Comparison of ENCODE assay signal across 27 cellular contexts in genomic region chr2:134846213-134846612, GRCh38. TPM values are rescaled to one million over a fixed set of nuclear protein-coding genes. Genes with fewer than 3 reads are reported as not detected.
DNase-seq lines count a peak whose midpoint lies in the region; TF ChIP-seq lines count a peak whose summit lies in the region.
"Had no signal": no experiment of that assay in that cellular context is flagged by ENCODE, and none has a peak within 500 bp of the region (broad histone marks: within the 10 kb centered on the region; RNA-seq: fewer than 3 reads in every experiment).

No MANE protein-coding gene starts in this region.

- H3K4me3 ChIP-seq in epithelial cell of proximal tubule (ENCODE audit: low read depth, low read length): no peak overlapping the region
- no peak overlapping the region for H3K4me3 ChIP-seq in liver (ENCODE audit: low read depth in 1 of 3, low read length in 3 of 3)
- H3K4me3 ChIP-seq: GM12878, HAP-1, PC-9, SJSA1 had no signal

- DNase-seq in DMS53 (lab: John Stamatoyannopoulos, UW) (peak; percentile 0), DMS53 treated with DMSO at 0.1 percent for 48 hours (lab: John Stamatoyannopoulos, UW; ENCODE audit: unreplicated experiment) (no peak), epithelial cell of proximal tubule (ENCODE audit: low read depth) (peak; percentile 40), C1 segment of cervical spinal cord (lab: John Stamatoyannopoulos, UW) (no peak), superior temporal gyrus (ENCODE audit: extremely low spot score) (no peak)
- DNase-seq in activated CD8-positive, alpha-beta memory T cell treated with anti-CD3 and anti-CD28 coated beads, Interleukin-2, amount 50 U/mL, for 48 hours: no peak
- DNase-seq: BE2C; Calu3; GOT3; KG1; NCI-H1048; NCI-H1417; NCI-H1694; NCI-H2029 treated with DMSO at 0.1 percent for 48 hours; NCI-H446 treated with DMSO at 0.1 percent for 48 hours; NCI-H526; NCI-H82; NK-92 treated with Interleukin-12 subunit alpha and Interleukin-12 subunit beta, amount 100 ng/mL, for 24 hours; PC-9; Right ventricle myocardium superior; RPMI8226 had no signal

- WGBS in liver: 45% methylated on average over 1 of the region's 1 CpG

- H3K4me1 ChIP-seq in liver (ENCODE audit: control insufficient read depth in 4 of 4, insufficient read depth in 4 of 4, low read length in 3 of 4): peaks cover 11 to 49% (median 37%) of the 10 kb centered on the region in 4 donors
- H3K4me1 ChIP-seq: BE2C, HAP-1, SJSA1 had no signal

- peak in 1 of 2 donors; percentile 11 for TF ChIP-seq RAD21 in liver (IDR thresholded peaks at IDR 0.05)

- no peaks in the 10 kb centered on the region for H3K9me3 ChIP-seq in liver (ENCODE audit: control insufficient read depth in 4 of 4, low read length in 3 of 4)
- H3K9me3 ChIP-seq: BE2C, HAP-1, SJSA1 had no signal

- no peak overlapping the region for H3K27ac ChIP-seq in liver (ENCODE audit: low read depth in 1 of 2, low read length in 2 of 2)
- H3K27ac ChIP-seq: 22Rv1, PC-9, SJSA1 had no signal

- no peak overlapping the region for H3K9ac ChIP-seq in liver (ENCODE audit: low read depth in 1 of 2, low read length in 2 of 2)

- H3K27me3 ChIP-seq in liver (ENCODE audit: control insufficient read depth in 4 of 4, insufficient read depth in 4 of 4, low read length in 3 of 4): no peaks in the 10 kb centered on the region
- H3K27me3 ChIP-seq: BE2C, SJSA1 had no signal

- peaks cover 7 to 21% (median 8%) of the 10 kb centered on the region in 4 donors for H3K36me3 ChIP-seq in liver (ENCODE audit: control insufficient read depth in 4 of 4, insufficient read depth in 3 of 4, low read depth in 1 of 4, low read length in 3 of 4)
- H3K36me3 ChIP-seq: BE2C, HAP-1, SJSA1 had no signal

- TF ChIP-seq CTCF in epithelial cell of proximal tubule (conservative IDR thresholded peaks at IDR 0.05; ENCODE audit: low read depth, low read length): no peak
- TF ChIP-seq CTCF in liver (IDR thresholded peaks at IDR 0.05; ENCODE audit: low read depth, low read length, missing input control): no peak

TF ChIP-seq in liver, 16 proteins besides CTCF, POLR2A, EP300 and RAD21:
- no peak for TF ChIP-seq GABPA (IDR thresholded peaks at IDR 0.05 in 1 of 2, conservative IDR thresholded peaks at IDR 0.05 in 1 of 2)
- no peak for TF ChIP-seq TAF1 (conservative IDR thresholded peaks at IDR 0.05)
- TF ChIP-seq HNF4G (IDR thresholded peaks at IDR 0.05): peak; percentile 11
- TF ChIP-seq, protein P1, sequence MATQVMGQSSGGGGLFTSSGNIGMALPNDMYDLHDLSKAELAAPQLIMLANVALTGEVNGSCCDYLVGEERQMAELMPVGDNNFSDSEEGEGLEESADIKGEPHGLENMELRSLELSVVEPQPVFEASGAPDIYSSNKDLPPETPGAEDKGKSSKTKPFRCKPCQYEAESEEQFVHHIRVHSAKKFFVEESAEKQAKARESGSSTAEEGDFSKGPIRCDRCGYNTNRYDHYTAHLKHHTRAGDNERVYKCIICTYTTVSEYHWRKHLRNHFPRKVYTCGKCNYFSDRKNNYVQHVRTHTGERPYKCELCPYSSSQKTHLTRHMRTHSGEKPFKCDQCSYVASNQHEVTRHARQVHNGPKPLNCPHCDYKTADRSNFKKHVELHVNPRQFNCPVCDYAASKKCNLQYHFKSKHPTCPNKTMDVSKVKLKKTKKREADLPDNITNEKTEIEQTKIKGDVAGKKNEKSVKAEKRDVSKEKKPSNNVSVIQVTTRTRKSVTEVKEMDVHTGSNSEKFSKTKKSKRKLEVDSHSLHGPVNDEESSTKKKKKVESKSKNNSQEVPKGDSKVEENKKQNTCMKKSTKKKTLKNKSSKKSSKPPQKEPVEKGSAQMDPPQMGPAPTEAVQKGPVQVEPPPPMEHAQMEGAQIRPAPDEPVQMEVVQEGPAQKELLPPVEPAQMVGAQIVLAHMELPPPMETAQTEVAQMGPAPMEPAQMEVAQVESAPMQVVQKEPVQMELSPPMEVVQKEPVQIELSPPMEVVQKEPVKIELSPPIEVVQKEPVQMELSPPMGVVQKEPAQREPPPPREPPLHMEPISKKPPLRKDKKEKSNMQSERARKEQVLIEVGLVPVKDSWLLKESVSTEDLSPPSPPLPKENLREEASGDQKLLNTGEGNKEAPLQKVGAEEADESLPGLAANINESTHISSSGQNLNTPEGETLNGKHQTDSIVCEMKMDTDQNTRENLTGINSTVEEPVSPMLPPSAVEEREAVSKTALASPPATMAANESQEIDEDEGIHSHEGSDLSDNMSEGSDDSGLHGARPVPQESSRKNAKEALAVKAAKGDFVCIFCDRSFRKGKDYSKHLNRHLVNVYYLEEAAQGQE (IDR thresholded peaks at IDR 0.05): no peak
- no peak for TF ChIP-seq FOXA2 (IDR thresholded peaks at IDR 0.05)
- no peak for TF ChIP-seq SP1 (IDR thresholded peaks at IDR 0.05)
- TF ChIP-seq FOXA1 (IDR thresholded peaks at IDR 0.05): no peak
- TF ChIP-seq, protein P2, sequence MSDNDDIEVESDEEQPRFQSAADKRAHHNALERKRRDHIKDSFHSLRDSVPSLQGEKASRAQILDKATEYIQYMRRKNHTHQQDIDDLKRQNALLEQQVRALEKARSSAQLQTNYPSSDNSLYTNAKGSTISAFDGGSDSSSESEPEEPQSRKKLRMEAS (IDR thresholded peaks at IDR 0.05): no peak
- no peak for TF ChIP-seq EGR1 (IDR thresholded peaks at IDR 0.05; ENCODE audit: low read depth in 2 of 2)
- peak; percentile 19 for TF ChIP-seq YY1 (IDR thresholded peaks at IDR 0.05)
- TF ChIP-seq, protein P3, sequence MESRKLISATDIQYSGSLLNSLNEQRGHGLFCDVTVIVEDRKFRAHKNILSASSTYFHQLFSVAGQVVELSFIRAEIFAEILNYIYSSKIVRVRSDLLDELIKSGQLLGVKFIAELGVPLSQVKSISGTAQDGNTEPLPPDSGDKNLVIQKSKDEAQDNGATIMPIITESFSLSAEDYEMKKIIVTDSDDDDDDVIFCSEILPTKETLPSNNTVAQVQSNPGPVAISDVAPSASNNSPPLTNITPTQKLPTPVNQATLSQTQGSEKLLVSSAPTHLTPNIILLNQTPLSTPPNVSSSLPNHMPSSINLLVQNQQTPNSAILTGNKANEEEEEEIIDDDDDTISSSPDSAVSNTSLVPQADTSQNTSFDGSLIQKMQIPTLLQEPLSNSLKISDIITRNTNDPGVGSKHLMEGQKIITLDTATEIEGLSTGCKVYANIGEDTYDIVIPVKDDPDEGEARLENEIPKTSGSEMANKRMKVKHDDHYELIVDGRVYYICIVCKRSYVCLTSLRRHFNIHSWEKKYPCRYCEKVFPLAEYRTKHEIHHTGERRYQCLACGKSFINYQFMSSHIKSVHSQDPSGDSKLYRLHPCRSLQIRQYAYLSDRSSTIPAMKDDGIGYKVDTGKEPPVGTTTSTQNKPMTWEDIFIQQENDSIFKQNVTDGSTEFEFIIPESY (IDR thresholded peaks at IDR 0.05): no peak
- no peak for TF ChIP-seq RXRA (IDR thresholded peaks at IDR 0.05)
- no peak for TF ChIP-seq NR2F2 (IDR thresholded peaks at IDR 0.05)
- TF ChIP-seq JUND (IDR thresholded peaks at IDR 0.05): no peak
- TF ChIP-seq, protein P4, sequence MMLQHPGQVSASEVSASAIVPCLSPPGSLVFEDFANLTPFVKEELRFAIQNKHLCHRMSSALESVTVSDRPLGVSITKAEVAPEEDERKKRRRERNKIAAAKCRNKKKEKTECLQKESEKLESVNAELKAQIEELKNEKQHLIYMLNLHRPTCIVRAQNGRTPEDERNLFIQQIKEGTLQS (IDR thresholded peaks at IDR 0.05): no peak
- peak; percentile 57 to 63 for TF ChIP-seq HNF4A (conservative IDR thresholded peaks at IDR 0.05)

RNA-seq across cellular contexts. Expression of gene ACMSD, which starts 7.8 kb away (rescaled TPM):
- total RNA-seq in epithelial cell of proximal tubule (0.23 and 0.29 TPM in 2 replicates), liver (10 to 100 TPM; 11.9 to 91.4 TPM)
- polyA plus RNA-seq in liver: 10 to 100 TPM; 69.9 to 81.7 TPM
- total RNA-seq: Calu3, GM12878, HFFc6, PC-9, Right ventricle myocardium superior, SJSA1 had no signal

Comparison
In these comparisons a context has a peak if more than half of its experiments do, and no peak if none do; other contexts are left out.
1. DNase-seq: peak in DMS53 (single experiment) and epithelial cell of proximal tubule (single experiment); none in DMS53 treated with DMSO at 0.1 percent for 48 hours (single experiment), C1 segment of cervical spinal cord (0 of 14), activated CD8-positive, alpha-beta memory T cell treated with anti-CD3 and anti-CD28 coated beads, Interleukin-2, amount 50 U/mL, for 48 hours (single experiment) and superior temporal gyrus (single experiment).